ENCODE assay signal across 8 cellular contexts in genomic region chr1:9909222-9910046, GRCh38. TPM values are rescaled to one million over a fixed set of nuclear protein-coding genes. Genes with fewer than 3 reads are reported as not detected.
DNase-seq lines count a peak whose midpoint lies in the region; ATAC-seq, FAIRE-seq and TF ChIP-seq lines count a peak whose summit lies in the region.

No MANE protein-coding gene starts in this region.

- peak overlapping the region; percentile 86 for H3K9ac ChIP-seq in MM.1S (ENCODE audit: low read length)

- 8% methylated on average over 26 of the region's 47 CpGs for WGBS in A549 (ENCODE audit: missing lambda C conversion rate)

- no peak for TF ChIP-seq POLR2A in A549 (IDR thresholded peaks at IDR 0.05; ENCODE audit: low read length)

- TF ChIP-seq CTCF in A549 (IDR thresholded peaks at IDR 0.05): no peak
- no peak for TF ChIP-seq CTCF in MM.1S (IDR thresholded peaks at IDR 0.05; ENCODE audit: low read length)
- TF ChIP-seq CTCF in glutamatergic neuron (IDR thresholded peaks at IDR 0.05; ENCODE audit: partially characterized antibody, unreplicated experiment): no peak

- TF ChIP-seq EP300 in A549 (IDR thresholded peaks at IDR 0.05): no peak

- peaks cover 40% of the 10 kb centered on the region for H3K4me1 Mint-ChIP-seq in activated T-helper 17 cell treated with anti-CD3 and anti-CD28 coated beads, Interleukin-2, amount 50 U/mL, for 72 hours
- H3K4me1 Mint-ChIP-seq in glutamatergic neuron (ENCODE audit: low read depth, unreplicated experiment): peaks cover 12% of the 10 kb centered on the region

- peak overlapping the region; percentile 83 for H3K27ac Mint-ChIP-seq in activated T-helper 17 cell treated with anti-CD3 and anti-CD28 coated beads, Interleukin-2, amount 50 U/mL, for 72 hours
- H3K27ac Mint-ChIP-seq in glutamatergic neuron (ENCODE audit: unreplicated experiment): peak overlapping the region; percentile 94

- H3K36me3 Mint-ChIP-seq in activated T-helper 17 cell treated with anti-CD3 and anti-CD28 coated beads, Interleukin-2, amount 50 U/mL, for 72 hours (ENCODE audit: low read depth): no peaks in the 10 kb centered on the region
- H3K36me3 Mint-ChIP-seq in glutamatergic neuron (ENCODE audit: unreplicated experiment): no peaks in the 10 kb centered on the region

- no peaks in the 10 kb centered on the region for H4K20me1 ChIP-seq in MM.1S (ENCODE audit: insufficient read depth, low read length)

- no peaks in the 10 kb centered on the region for H3K9me3 ChIP-seq in A549
- H3K9me3 ChIP-seq in MM.1S (replicated peaks; ENCODE audit: insufficient read depth, low read length): no peaks in the 10 kb centered on the region

- H3K27me3 ChIP-seq in MM.1S (replicated peaks; ENCODE audit: insufficient read depth, low read length): no peaks in the 10 kb centered on the region

- ATAC-seq in A549: peak in 1 of 2 experiments; percentile 12; a peak in 2 of 6 replicates
- ATAC-seq in GM19372 (IDR thresholded peaks at IDR 0.05; ENCODE audit: low read depth, unreplicated experiment): peak; percentile 7
- peak; percentile 4 for ATAC-seq in activated T-helper 17 cell treated with anti-CD3 and anti-CD28 coated beads, Interleukin-2, amount 50 U/mL, for 72 hours (replicated peaks)

- CTCF ChIA-PET in A549 (lab: Yijun Ruan, JAX): no interaction called here

- H3K9me3 Mint-ChIP-seq in activated T-helper 17 cell treated with anti-CD3 and anti-CD28 coated beads, Interleukin-2, amount 50 U/mL, for 72 hours: no peaks in the 10 kb centered on the region
- peaks cover 8% of the 10 kb centered on the region for H3K9me3 Mint-ChIP-seq in glutamatergic neuron (ENCODE audit: unreplicated experiment)

- no peaks in the 10 kb centered on the region for H3K36me3 ChIP-seq in MM.1S (replicated peaks; ENCODE audit: insufficient read depth, low read length)

- POLR2A ChIA-PET in A549 (lab: Yijun Ruan, JAX): no interaction called here

- H3K4me1 ChIP-seq in A549: peaks cover 13% of the 10 kb centered on the region; the same call in 2 of the 3 replicates
- peaks cover 7% of the 10 kb centered on the region for H3K4me1 ChIP-seq in MM.1S (ENCODE audit: low read length)

- FAIRE-seq in A549 (lab: Jason Lieb, UNC): no peak

- no peak for TF ChIP-seq RAD21 in A549 (conservative IDR thresholded peaks at IDR 0.05 in 1 of 2, IDR thresholded peaks at IDR 0.05 in 1 of 2)

- peak overlapping the region; percentile 98 for H2AFZ ChIP-seq in MM.1S (ENCODE audit: low read length)

- H3K79me2 ChIP-seq in MM.1S (ENCODE audit: low read length): peaks cover 11% of the 10 kb centered on the region; the same call in 1 of the 2 replicates

- H3K4me2 ChIP-seq in A549: peak overlapping the region; percentile 96
- H3K4me2 ChIP-seq in MM.1S (ENCODE audit: low read depth, low read length): peak overlapping the region; percentile 87

- no peaks in the 10 kb centered on the region for H3K9me2 ChIP-seq in MM.1S (replicated peaks; ENCODE audit: insufficient read depth, low read length)

- peak overlapping the region; percentile 81 to 89 for H3K27ac ChIP-seq in A549
- peak overlapping the region; percentile 37; the same call in 1 of the 2 replicates for H3K27ac ChIP-seq in MM.1S (ENCODE audit: low read length)

- peak overlapping the region; percentile 92 for H3K4me3 ChIP-seq in A549
- peak overlapping the region; percentile 98 for H3K4me3 ChIP-seq in MM.1S (ENCODE audit: low read length)

- H3K4me3 Mint-ChIP-seq in activated T-helper 17 cell treated with anti-CD3 and anti-CD28 coated beads, Interleukin-2, amount 50 U/mL, for 72 hours: peak overlapping the region; percentile 91
- peak overlapping the region; percentile 99 for H3K4me3 Mint-ChIP-seq in glutamatergic neuron (ENCODE audit: unreplicated experiment)

- H3F3A ChIP-seq in MM.1S (ENCODE audit: insufficient read depth, low read length): peaks cover 9% of the 10 kb centered on the region

- no peaks in the 10 kb centered on the region for H3K27me3 Mint-ChIP-seq in activated T-helper 17 cell treated with anti-CD3 and anti-CD28 coated beads, Interleukin-2, amount 50 U/mL, for 72 hours
- H3K27me3 Mint-ChIP-seq in glutamatergic neuron (ENCODE audit: unreplicated experiment): peaks cover 9% of the 10 kb centered on the region

- DNase-seq in A549 (ENCODE audit: low read depth in 1 of 2, low spot score in 1 of 2): no peak
- peak; percentile 24 for DNase-seq in MM.1S
- DNase-seq in glutamatergic neuron: peak; percentile 27
- peak; percentile 46 for DNase-seq in retina
- DNase-seq in 8988T: no peak
- no peak for DNase-seq in ACHN

- in situ Hi-C loops in ACHN (cut with HindIII; ENCODE audit: low pct_ligation_motif_present, low pct_unique_long_range_greater_than_20kb, low sequenced_read_pairs): no loop called here

TF ChIP-seq in A549, 52 proteins besides CTCF, POLR2A, EP300 and RAD21 (continues in another document):
- TF ChIP-seq MAZ (IDR thresholded peaks at IDR 0.05; ENCODE audit: borderline replicate concordance, low read depth, low read length): no peak
- TF ChIP-seq RCOR1 (IDR thresholded peaks at IDR 0.05; ENCODE audit: low read depth, low read length): no peak
- no peak for TF ChIP-seq EHMT2 (IDR thresholded peaks at IDR 0.05; ENCODE audit: low read depth)
- no peak for TF ChIP-seq BHLHE40 (IDR thresholded peaks at IDR 0.05; ENCODE audit: low read depth, low read length)
- TF ChIP-seq JUNB (IDR thresholded peaks at IDR 0.05): no peak
- TF ChIP-seq, protein P1, sequence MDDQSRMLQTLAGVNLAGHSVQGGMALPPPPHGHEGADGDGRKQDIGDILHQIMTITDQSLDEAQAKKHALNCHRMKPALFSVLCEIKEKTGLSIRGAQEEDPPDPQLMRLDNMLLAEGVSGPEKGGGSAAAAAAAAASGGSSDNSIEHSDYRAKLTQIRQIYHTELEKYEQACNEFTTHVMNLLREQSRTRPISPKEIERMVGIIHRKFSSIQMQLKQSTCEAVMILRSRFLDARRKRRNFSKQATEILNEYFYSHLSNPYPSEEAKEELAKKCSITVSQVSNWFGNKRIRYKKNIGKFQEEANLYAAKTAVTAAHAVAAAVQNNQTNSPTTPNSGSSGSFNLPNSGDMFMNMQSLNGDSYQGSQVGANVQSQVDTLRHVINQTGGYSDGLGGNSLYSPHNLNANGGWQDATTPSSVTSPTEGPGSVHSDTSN (IDR thresholded peaks at IDR 0.05): no peak
- no peak for TF ChIP-seq HEYL (CRISPR knock-in tag; IDR thresholded peaks at IDR 0.05)
- TF ChIP-seq MAFK (IDR thresholded peaks at IDR 0.05; ENCODE audit: partially characterized antibody): no peak
- TF ChIP-seq, protein P2, sequence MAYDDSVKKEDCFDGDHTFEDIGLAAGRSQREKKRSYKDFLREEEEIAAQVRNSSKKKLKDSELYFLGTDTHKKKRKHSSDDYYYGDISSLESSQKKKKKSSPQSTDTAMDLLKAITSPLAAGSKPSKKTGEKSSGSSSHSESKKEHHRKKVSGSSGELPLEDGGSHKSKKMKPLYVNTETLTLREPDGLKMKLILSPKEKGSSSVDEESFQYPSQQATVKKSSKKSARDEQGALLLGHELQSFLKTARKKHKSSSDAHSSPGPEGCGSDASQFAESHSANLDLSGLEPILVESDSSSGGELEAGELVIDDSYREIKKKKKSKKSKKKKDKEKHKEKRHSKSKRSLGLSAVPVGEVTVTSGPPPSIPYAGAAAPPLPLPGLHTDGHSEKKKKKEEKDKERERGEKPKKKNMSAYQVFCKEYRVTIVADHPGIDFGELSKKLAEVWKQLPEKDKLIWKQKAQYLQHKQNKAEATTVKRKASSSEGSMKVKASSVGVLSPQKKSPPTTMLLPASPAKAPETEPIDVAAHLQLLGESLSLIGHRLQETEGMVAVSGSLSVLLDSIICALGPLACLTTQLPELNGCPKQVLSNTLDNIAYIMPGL (CRISPR knock-in tag; IDR thresholded peaks at IDR 0.05; ENCODE audit: borderline replicate concordance): no peak
- TF ChIP-seq EHF (CRISPR knock-in tag; IDR thresholded peaks at IDR 0.05): no peak
- TF ChIP-seq NR3C1 (IDR thresholded peaks at IDR 0.05): no peak
- TF ChIP-seq ZSCAN20 (CRISPR knock-in tag; IDR thresholded peaks at IDR 0.05): no peak
- no peak for TF ChIP-seq FOSB (CRISPR knock-in tag; IDR thresholded peaks at IDR 0.05)
- TF ChIP-seq CBX8 (IDR thresholded peaks at IDR 0.05): no peak

RNA-seq across cellular contexts. Expression of gene CTNNBIP1, which starts 0.6 kb away (rescaled TPM):
- 7.7 and 10.4 TPM in 2 replicates for polyA plus RNA-seq in A549 (2011; rRNA removed)
- 8.2 and 10.0 TPM in 2 replicates for polyA plus RNA-seq in A549 (2012; cell fraction: cytosol; rRNA removed)
- polyA plus RNA-seq in A549 (2012; cell fraction: nucleus; rRNA removed): 5.7 and 5.8 TPM in 2 replicates
- 4.9 to 5.6 TPM (median 5.1 TPM) in 3 replicates for polyA plus RNA-seq in A549 (2017; fragmentation: RNase III; extraction: RNeasy Plus Mini Kit Qiagen cat#74134 plus additional on column Dnase treatment)
- 8.5 and 10.9 TPM in 2 replicates for polyA minus RNA-seq in A549 (2011; rRNA and poly(A)+ RNA removed)
- 1 to 10 TPM; 5.6 to 9.7 TPM for total RNA-seq in activated T-helper 17 cell treated with anti-CD3 and anti-CD28 coated beads, Interleukin-2, amount 50 U/mL, for 72 hours
- 50.7 TPM for total RNA-seq in glutamatergic neuron (ENCODE audit: unreplicated experiment)

RNA-seq across cellular contexts. Expression of gene LZIC, which starts 33.8 kb away (rescaled TPM):
- polyA plus RNA-seq in A549 (2011; rRNA removed): 23.8 and 29.0 TPM in 2 replicates
- polyA plus RNA-seq in A549 (2012; cell fraction: cytosol; rRNA removed): 5.1 and 5.9 TPM in 2 replicates
- polyA plus RNA-seq in A549 (2012; cell fraction: nucleus; rRNA removed): 1.2 and 1.7 TPM in 2 replicates
- 24.5 to 28.6 TPM (median 26.2 TPM) in 3 replicates for polyA plus RNA-seq in A549 (2017; fragmentation: RNase III; extraction: RNeasy Plus Mini Kit Qiagen cat#74134 plus additional on column Dnase treatment)
- polyA minus RNA-seq in A549 (2011; rRNA and poly(A)+ RNA removed): 5.8 and 8.2 TPM in 2 replicates
- 10 to 100 TPM; 17.4 to 28.4 TPM for total RNA-seq in activated T-helper 17 cell treated with anti-CD3 and anti-CD28 coated beads, Interleukin-2, amount 50 U/mL, for 72 hours
- total RNA-seq in glutamatergic neuron (ENCODE audit: unreplicated experiment): 34.3 TPM

RNA-seq across cellular contexts. Expression of gene NMNAT1, which starts 33.8 kb away (rescaled TPM):
- 4.9 and 5.3 TPM in 2 replicates for polyA plus RNA-seq in A549 (2011; rRNA removed)
- polyA plus RNA-seq in A549 (2012; cell fraction: cytosol; rRNA removed): 1.7 and 1.8 TPM in 2 replicates
- polyA plus RNA-seq in A549 (2012; cell fraction: nucleus; rRNA removed): 0.94 and 1.4 TPM in 2 replicates
- 3.2 to 3.8 TPM (median 3.3 TPM) in 3 replicates for polyA plus RNA-seq in A549 (2017; fragmentation: RNase III; extraction: RNeasy Plus Mini Kit Qiagen cat#74134 plus additional on column Dnase treatment)
- 4.4 and 7.3 TPM in 2 replicates for polyA minus RNA-seq in A549 (2011; rRNA and poly(A)+ RNA removed)
- total RNA-seq in activated T-helper 17 cell treated with anti-CD3 and anti-CD28 coated beads, Interleukin-2, amount 50 U/mL, for 72 hours: 1 to 10 TPM; 5.5 to 8.4 TPM
- 7.0 TPM for total RNA-seq in glutamatergic neuron (ENCODE audit: unreplicated experiment)

Comparison
In these comparisons a context has a peak if more than half of its experiments do, and no peak if none do; other contexts are left out.
1. DNase-seq: peak in MM.1S (single experiment), glutamatergic neuron (single experiment) and retina (single experiment); none in A549 (0 of 2), 8988T (single experiment) and ACHN (single experiment).